24 cellular contexts compared by ENCODE assay signal in the genomic region with DNA sequence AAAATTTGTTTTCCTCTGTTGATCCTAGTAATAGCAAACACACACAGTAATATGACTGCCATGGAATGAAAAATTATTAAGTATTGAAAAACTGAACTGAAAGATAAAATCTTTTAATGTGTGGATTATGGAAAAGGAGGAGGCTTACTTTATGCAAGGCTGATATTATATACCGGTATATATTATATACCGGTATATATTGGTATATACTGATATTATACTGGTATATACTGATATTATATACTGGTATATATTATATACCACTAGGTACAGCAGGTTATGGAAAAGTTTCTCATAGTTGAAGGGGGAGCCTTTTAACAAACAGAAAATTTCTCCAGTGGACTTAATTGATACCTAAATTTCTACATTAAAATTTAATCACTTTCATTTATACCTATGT.
"Had no signal": no experiment of that assay in that cellular context is flagged by ENCODE, and none has a peak within 500 bp of the region (broad histone marks: within the 10 kb centered on the region; RNA-seq: fewer than 3 reads in every experiment).

No MANE protein-coding gene starts in this region.

- H3K27ac Mint-ChIP-seq: dendritic cell treated with granulocyte-macrophage colony-stimulating factor and Interleukin-4, amounts not matched to agents 40 ng/mL and 50 ng/mL, for 4 days; effector memory CD8-positive, alpha-beta T cell; endodermal cell had no signal

- DNase-seq: colonic mucosa; cortex of kidney; dermis blood vessel endothelial cell; dorsolateral prefrontal cortex; effector CD4-positive, alpha-beta T cell; effector CD8-positive, alpha-beta T cell; effector memory CD4-positive, alpha-beta T cell; effector memory CD8-positive, alpha-beta T cell; endodermal cell; erythroblast; esophagus squamous epithelium; foreskin fibroblast; foreskin keratinocyte; foreskin melanocyte; gastrocnemius medialis; glutamatergic neuron; head of caudate nucleus; heart left ventricle; heart right ventricle had no signal

- H3K4me1 Mint-ChIP-seq: endodermal cell had no signal

- H3K27ac ChIP-seq: colonic mucosa, coronary artery, dorsolateral prefrontal cortex, epithelial cell of prostate, esophagus muscularis mucosa, esophagus squamous epithelium, foreskin keratinocyte, gastrocnemius medialis, gastroesophageal sphincter, heart left ventricle, heart right ventricle had no signal

- H3K36me3 ChIP-seq: colonic mucosa, esophagus muscularis mucosa, esophagus squamous epithelium, gastrocnemius medialis, gastroesophageal sphincter, heart left ventricle, heart right ventricle had no signal

- H3K9me3 Mint-ChIP-seq: dendritic cell treated with granulocyte-macrophage colony-stimulating factor and Interleukin-4, amounts not matched to agents 40 ng/mL and 50 ng/mL, for 4 days; effector memory CD8-positive, alpha-beta T cell had no signal

- H3K4me3 Mint-ChIP-seq: dendritic cell treated with granulocyte-macrophage colony-stimulating factor and Interleukin-4, amounts not matched to agents 40 ng/mL and 50 ng/mL, for 4 days; effector memory CD8-positive, alpha-beta T cell; endodermal cell had no signal

- H3K4me1 ChIP-seq: colonic mucosa, esophagus muscularis mucosa, esophagus squamous epithelium, foreskin keratinocyte, gastrocnemius medialis, gastroesophageal sphincter, heart left ventricle, heart right ventricle had no signal

- H3K27me3 Mint-ChIP-seq: dendritic cell treated with granulocyte-macrophage colony-stimulating factor and Interleukin-4, amounts not matched to agents 40 ng/mL and 50 ng/mL, for 4 days; effector memory CD8-positive, alpha-beta T cell had no signal

- H3K9me3 ChIP-seq: colonic mucosa, esophagus muscularis mucosa, esophagus squamous epithelium, gastrocnemius medialis, gastroesophageal sphincter, heart left ventricle, heart right ventricle had no signal

- H3K4me3 ChIP-seq: colonic mucosa, coronary artery, dorsolateral prefrontal cortex, esophagus muscularis mucosa, esophagus squamous epithelium, gastrocnemius medialis, gastroesophageal sphincter, heart left ventricle, heart right ventricle had no signal
